ENCODE assay signal across 31 cellular contexts in the genomic region with DNA sequence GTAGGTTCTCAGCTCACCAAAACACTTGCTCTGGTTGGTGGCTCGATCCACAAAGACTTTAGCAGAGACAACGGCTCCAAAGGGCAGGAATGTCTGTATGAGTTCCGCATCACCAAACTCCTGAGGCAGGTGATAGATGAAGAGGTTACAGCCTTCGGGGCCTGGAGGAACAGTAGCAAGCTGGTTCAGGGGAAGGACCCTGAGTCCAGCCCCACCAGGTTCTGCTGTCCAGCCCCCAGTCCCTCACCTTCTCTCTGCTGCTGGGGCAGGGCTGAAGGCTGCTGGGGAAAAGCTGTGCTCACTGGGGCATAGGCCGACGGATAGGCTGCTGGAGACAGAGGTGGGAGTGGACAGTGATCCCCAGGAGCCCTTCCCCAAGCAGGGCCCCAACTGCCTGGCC. TPM values are rescaled to one million over a fixed set of nuclear protein-coding genes. Genes with fewer than 3 reads are reported as not detected.
"Had no signal": no experiment of that assay in that cellular context is flagged by ENCODE, and none has a peak within 500 bp of the region (broad histone marks: within the 10 kb centered on the region; RNA-seq: fewer than 3 reads in every experiment).

No MANE protein-coding gene starts in this region.

- H3K27ac ChIP-seq: ascending aorta, brain microvascular endothelial cell, epithelial cell of prostate, esophagus squamous epithelium, gastroesophageal sphincter, WERI-Rb-1 had no signal

- H3K9me3 Mint-ChIP-seq: activated B cell treated with CpG ODN at 0.5 μM for 24 hours; activated CD8-positive, alpha-beta T cell treated with anti-CD3 and anti-CD28 coated beads for 36 hours; activated naive CD4-positive, alpha-beta T cell treated with anti-CD3 and anti-CD28 coated beads, Interleukin-2, amount 10 ng/mL, durations not matched to agents 7 days and 5 days; activated naive CD4-positive, alpha-beta T cell treated with anti-CD3 and anti-CD28 coated beads, Interleukin-2, amount 50 U/mL, for 72 hours; activated naive CD8-positive, alpha-beta T cell treated with anti-CD3 and anti-CD28 coated beads, Interleukin-2, amount 10 ng/mL, durations not matched to agents 7 days and 5 days; activated T-cell treated with anti-CD3 and anti-CD28 coated beads, Interleukin-2, amount 50 U/mL, for 24 hours; activated T-cell treated with anti-CD3 and anti-CD28 coated beads, Interleukin-2, amount 50 U/mL, for 72 hours; T-helper 2 cell treated with Interferon-gamma antibody and Interleukin-4, amounts not matched to agents 5 μg/mL and 100 μg/mL, for 36 hours had no signal

- H3K4me3 ChIP-seq: ascending aorta, esophagus squamous epithelium, gastroesophageal sphincter had no signal

- H3K4me1 ChIP-seq: ascending aorta, esophagus squamous epithelium, gastroesophageal sphincter had no signal

- ATAC-seq: activated CD4-positive, CD25-positive, alpha-beta regulatory T cell treated with anti-CD3 and anti-CD28 coated beads, Interleukin-2, amount 50 U/mL, for 24 hours; activated CD8-positive, alpha-beta T cell treated with anti-CD3 and anti-CD28 coated beads for 36 hours; activated naive CD4-positive, alpha-beta T cell treated with anti-CD3 and anti-CD28 coated beads, Interleukin-2, amount 50 U/mL, for 72 hours; activated T-cell treated with anti-CD3 and anti-CD28 coated beads, Interleukin-2, amount 50 U/mL, for 72 hours; gastroesophageal sphincter; T-helper 17 cell had no signal

- H3K27ac Mint-ChIP-seq: activated B cell treated with CpG ODN at 0.5 μM for 24 hours; activated CD8-positive, alpha-beta T cell treated with anti-CD3 and anti-CD28 coated beads for 36 hours; activated naive CD4-positive, alpha-beta T cell treated with anti-CD3 and anti-CD28 coated beads, Interleukin-2, amount 10 ng/mL, durations not matched to agents 7 days and 5 days; activated naive CD8-positive, alpha-beta T cell treated with anti-CD3 and anti-CD28 coated beads, Interleukin-2, amount 10 ng/mL, durations not matched to agents 7 days and 5 days; activated T-cell treated with anti-CD3 and anti-CD28 coated beads, Interleukin-2, amount 50 U/mL, for 24 hours; activated T-cell treated with anti-CD3 and anti-CD28 coated beads, Interleukin-2, amount 50 U/mL, for 72 hours; T-helper 17 cell; T-helper 2 cell treated with Interferon-gamma antibody and Interleukin-4, amounts not matched to agents 5 μg/mL and 100 μg/mL, for 36 hours had no signal

- DNase-seq: activated B cell treated with CpG ODN at 0.5 μM for 24 hours; activated CD4-positive, alpha-beta T cell treated with anti-CD3 and anti-CD28 coated beads for 48 hours; activated CD4-positive, alpha-beta T cell treated with anti-CD3 and anti-CD28 coated beads, Interleukin-2, amount 50 U/mL, for 1 hour; activated CD4-positive, alpha-beta T cell treated with anti-CD3 and anti-CD28 coated beads, Interleukin-2, amount 50 U/mL, for 48 hours; activated CD8-positive, alpha-beta memory T cell treated with anti-CD3 and anti-CD28 coated beads for 24 hours; activated CD8-positive, alpha-beta T cell treated with anti-CD3 and anti-CD28 coated beads for 36 hours; activated gamma-delta T cell; activated naive CD4-positive, alpha-beta T cell; activated naive CD4-positive, alpha-beta T cell treated with anti-CD3 and anti-CD28 coated beads, Interleukin-2, amount 10 ng/mL, durations not matched to agents 7 days and 5 days; activated naive CD8-positive, alpha-beta T cell treated with anti-CD3 and anti-CD28 coated beads, Interleukin-2, amount 10 ng/mL, durations not matched to agents 7 days and 5 days; activated T-cell treated with anti-CD3 and anti-CD28 coated beads for 4 hours; activated T-cell treated with anti-CD3 and anti-CD28 coated beads, Interleukin-2, amount 50 U/mL, for 24 hours; activated T-cell treated with anti-CD3 and anti-CD28 coated beads, Interleukin-2, amount 50 U/mL, for 72 hours; brain microvascular endothelial cell; cortex of kidney; dermis blood vessel endothelial cell; effector CD4-positive, alpha-beta T cell; esophagus squamous epithelium; foreskin melanocyte; T-helper 1 cell; T-helper 17 cell; T1000; WERI-Rb-1 had no signal

- H3K9me3 ChIP-seq: ascending aorta, esophagus squamous epithelium, gastroesophageal sphincter had no signal

- H3K36me3 Mint-ChIP-seq: activated naive CD4-positive, alpha-beta T cell treated with anti-CD3 and anti-CD28 coated beads, Interleukin-2, amount 10 ng/mL, durations not matched to agents 7 days and 5 days; activated naive CD4-positive, alpha-beta T cell treated with anti-CD3 and anti-CD28 coated beads, Interleukin-2, amount 50 U/mL, for 72 hours; activated naive CD8-positive, alpha-beta T cell treated with anti-CD3 and anti-CD28 coated beads, Interleukin-2, amount 10 ng/mL, durations not matched to agents 7 days and 5 days had no signal

- H3K4me1 Mint-ChIP-seq: activated B cell treated with CpG ODN at 0.5 μM for 24 hours; activated naive CD4-positive, alpha-beta T cell treated with anti-CD3 and anti-CD28 coated beads, Interleukin-2, amount 10 ng/mL, durations not matched to agents 7 days and 5 days had no signal

- H3K36me3 ChIP-seq: ascending aorta, brain microvascular endothelial cell, esophagus squamous epithelium had no signal

- H3K4me3 Mint-ChIP-seq: activated B cell treated with CpG ODN at 0.5 μM for 24 hours; activated CD8-positive, alpha-beta T cell treated with anti-CD3 and anti-CD28 coated beads for 36 hours; activated naive CD4-positive, alpha-beta T cell treated with anti-CD3 and anti-CD28 coated beads, Interleukin-2, amount 10 ng/mL, durations not matched to agents 7 days and 5 days; activated naive CD8-positive, alpha-beta T cell treated with anti-CD3 and anti-CD28 coated beads, Interleukin-2, amount 10 ng/mL, durations not matched to agents 7 days and 5 days; activated T-cell treated with anti-CD3 and anti-CD28 coated beads, Interleukin-2, amount 50 U/mL, for 24 hours; activated T-cell treated with anti-CD3 and anti-CD28 coated beads, Interleukin-2, amount 50 U/mL, for 72 hours; T-helper 17 cell; T-helper 2 cell treated with Interferon-gamma antibody and Interleukin-4, amounts not matched to agents 5 μg/mL and 100 μg/mL, for 36 hours had no signal

- H3K27me3 Mint-ChIP-seq: activated B cell treated with CpG ODN at 0.5 μM for 24 hours; activated CD8-positive, alpha-beta T cell treated with anti-CD3 and anti-CD28 coated beads for 36 hours; activated naive CD8-positive, alpha-beta T cell treated with anti-CD3 and anti-CD28 coated beads, Interleukin-2, amount 10 ng/mL, durations not matched to agents 7 days and 5 days; activated T-cell treated with anti-CD3 and anti-CD28 coated beads, Interleukin-2, amount 50 U/mL, for 24 hours; T-helper 17 cell had no signal

- H3K27me3 ChIP-seq: ascending aorta, brain microvascular endothelial cell, esophagus squamous epithelium, gastroesophageal sphincter had no signal

RNA-seq across cellular contexts. Expression of a gene that starts 31.7 kb away (rescaled TPM):
- total RNA-seq: ascending aorta, endothelial cell of umbilical vein, fibroblast of villous mesenchyme had no signal
